11 cellular contexts compared by ENCODE assay signal in the genomic region with DNA sequence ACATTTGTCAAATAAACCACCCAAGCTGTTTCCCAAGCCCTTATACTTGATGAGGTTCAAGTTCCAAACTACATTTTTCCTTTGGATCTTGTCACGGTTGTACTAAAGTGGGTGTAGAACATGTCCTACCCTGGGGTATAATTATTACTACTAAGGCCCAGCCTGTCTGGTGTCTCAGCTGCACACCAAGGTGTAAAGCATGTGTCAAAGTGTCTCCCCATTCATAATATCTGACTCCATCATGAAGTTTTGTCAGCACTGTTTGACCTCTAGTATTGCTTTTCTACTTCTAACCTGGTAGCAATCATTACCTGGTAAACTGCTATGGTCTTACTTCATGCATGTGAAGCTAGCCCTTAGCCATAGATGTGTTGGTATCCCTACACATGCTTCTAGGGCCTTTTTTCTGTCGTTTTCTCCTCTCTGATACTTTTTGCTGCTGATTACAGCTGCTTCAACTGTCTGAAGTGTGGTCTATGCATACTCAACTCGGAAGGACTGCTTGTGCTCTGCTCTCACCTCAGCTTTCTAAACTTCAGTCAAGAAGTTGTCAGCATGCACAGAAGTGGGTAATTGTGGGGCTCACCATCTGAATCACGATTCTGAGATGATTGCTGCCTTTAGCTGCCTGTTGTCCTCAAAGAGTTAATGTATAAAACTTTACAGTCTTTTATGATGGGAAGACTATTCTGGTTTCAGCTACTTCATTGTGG.
A peak's percentile ranks its signal among the peaks of the same experiment; 100 is the strongest.
DNase-seq lines count a peak whose midpoint lies in the region; ATAC-seq and TF ChIP-seq lines count a peak whose summit lies in the region.
"Had no signal": no experiment of that assay in that cellular context is flagged by ENCODE, and none has a peak within 500 bp of the region (broad histone marks: within the 10 kb centered on the region; RNA-seq: fewer than 3 reads in every experiment).

No MANE protein-coding gene starts in this region.

- H3K4me1 Mint-ChIP-seq in activated T-cell treated with anti-CD3 and anti-CD28 coated beads, Interleukin-2, amount 50 U/mL, for 4 hours (ENCODE audit: low read depth): peaks cover 12% of the 10 kb centered on the region
- H3K4me1 Mint-ChIP-seq in T-cell (peaks cover 12 to 31% (median 14%) of the 10 kb centered on the region in 3 donors), nephron progenitor cell (no peaks in the 10 kb centered on the region)

- H3K27ac Mint-ChIP-seq in T-cell (peak overlapping the region; percentile 4 to 13), nephron progenitor cell (no peak overlapping the region)
- H3K27ac Mint-ChIP-seq: HFFc6 had no signal

- CTCF ChIA-PET in T-cell (lab: Charles Lee): interaction anchor here in 1 of 2 donors (1.0 kb wide), 1 partner anchor 10 kb away, joined by 3 read pairs; no protein-coding TSS in a partner anchor

- H3K27ac ChIP-seq in parathyroid adenoma: no peak overlapping the region
- H3K27ac ChIP-seq: gastrocnemius medialis had no signal

- H3K4me3 ChIP-seq in parathyroid adenoma (ENCODE audit: low read depth, low read length): no peak overlapping the region
- H3K4me3 ChIP-seq: gastrocnemius medialis had no signal

- H3K4me2 ChIP-seq in parathyroid adenoma (ENCODE audit: low read length): no peak overlapping the region

- H3K9ac ChIP-seq in parathyroid adenoma: no peak overlapping the region

- peak overlapping the region; percentile 53 for H3K4me3 Mint-ChIP-seq in activated T-cell treated with anti-CD3 and anti-CD28 coated beads, Interleukin-2, amount 50 U/mL, for 4 hours
- H3K4me3 Mint-ChIP-seq in T-cell (peak overlapping the region; percentile 48 to 59 (median 51)), nephron progenitor cell (no peak overlapping the region)
- H3K4me3 Mint-ChIP-seq: HFFc6 had no signal

- peaks cover 15% of the 10 kb centered on the region for H3K4me1 ChIP-seq in parathyroid adenoma
- H3K4me1 ChIP-seq: gastrocnemius medialis had no signal

- H3K27me3 ChIP-seq in parathyroid adenoma (ENCODE audit: control insufficient read depth, insufficient read depth, low read length): no peaks in the 10 kb centered on the region
- H3K27me3 ChIP-seq: gastrocnemius medialis had no signal

- ATAC-seq in activated T-cell treated with anti-CD3 and anti-CD28 coated beads, Interleukin-2, amount 50 U/mL, for 4 hours: peak; percentile 89 to 97
- peak; percentile 45 for ATAC-seq in HG02798 (IDR thresholded peaks at IDR 0.05; ENCODE audit: poor library complexity, unreplicated experiment)
- ATAC-seq in T-cell (replicated peaks in 1 of 4): peak in 2 of 4 experiments; percentile 44 to 61
- ATAC-seq: gastrocnemius medialis had no signal

- no peaks in the 10 kb centered on the region for H3K9me3 ChIP-seq in parathyroid adenoma (ENCODE audit: control insufficient read depth, low read length)
- H3K9me3 ChIP-seq: gastrocnemius medialis had no signal

- H3K36me3 ChIP-seq in parathyroid adenoma (ENCODE audit: control insufficient read depth, insufficient read depth, low read length): no peaks in the 10 kb centered on the region
- H3K36me3 ChIP-seq: gastrocnemius medialis had no signal

- H3K36me3 Mint-ChIP-seq in activated T-cell treated with anti-CD3 and anti-CD28 coated beads, Interleukin-2, amount 50 U/mL, for 4 hours (ENCODE audit: insufficient read depth): no peaks in the 10 kb centered on the region
- no peaks in the 10 kb centered on the region for H3K36me3 Mint-ChIP-seq in T-cell
- no peaks in the 10 kb centered on the region for H3K36me3 Mint-ChIP-seq in nephron progenitor cell (ENCODE audit: low read depth)

- H2AFZ ChIP-seq in parathyroid adenoma: peak overlapping the region; percentile 38

- H3K79me2 ChIP-seq in parathyroid adenoma: no peaks in the 10 kb centered on the region

- no peaks in the 10 kb centered on the region for H3K27me3 Mint-ChIP-seq in activated T-cell treated with anti-CD3 and anti-CD28 coated beads, Interleukin-2, amount 50 U/mL, for 4 hours (ENCODE audit: low read depth)
- no peaks in the 10 kb centered on the region for H3K27me3 Mint-ChIP-seq in T-cell
- no peaks in the 10 kb centered on the region for H3K27me3 Mint-ChIP-seq in nephron progenitor cell (ENCODE audit: low read depth, poor library complexity)

- no peaks in the 10 kb centered on the region for H3K9me3 Mint-ChIP-seq in activated T-cell treated with anti-CD3 and anti-CD28 coated beads, Interleukin-2, amount 50 U/mL, for 4 hours
- no peaks in the 10 kb centered on the region for H3K9me3 Mint-ChIP-seq in T-cell
- peaks cover 5% of the 10 kb centered on the region for H3K9me3 Mint-ChIP-seq in nephron progenitor cell
- H3K9me3 Mint-ChIP-seq: HFFc6 had no signal

- no peak for TF ChIP-seq CTCF in parathyroid adenoma (IDR thresholded peaks at IDR 0.05)
- no peak for TF ChIP-seq CTCF in nephron progenitor cell (IDR thresholded peaks at IDR 0.05)

- DNase-seq in activated T-cell treated with anti-CD3 and anti-CD28 coated beads, Interleukin-2, amount 50 U/mL, for 4 hours: no peak
- DNase-seq in activated T-cell treated with anti-CD3 and anti-CD28 coated beads for 4 hours (no peak), T-cell (no peak), nephron progenitor cell (no peak), NCI-H748 (lab: John Stamatoyannopoulos, UW; ENCODE audit: unreplicated experiment) (no peak), AG08396 (ENCODE audit: low spot score) (no peak)
- DNase-seq: activated CD8-positive, alpha-beta memory T cell treated with anti-CD3 and anti-CD28 coated beads for 24 hours; gastrocnemius medialis; HFFc6 had no signal

- POLR2A ChIA-PET in T-cell (lab: Charles Lee): interaction anchor here in 1 of 2 donors (0.5 to 0.6 kb wide), 2 partner anchors 92 to 487 kb away, joined by 5 read pairs; no protein-coding TSS in a partner anchor
